8 cellular contexts compared by ENCODE assay signal in genomic region chr12:124994435-124994975, GRCh38. TPM values are rescaled to one million over a fixed set of nuclear protein-coding genes. Genes with fewer than 3 reads are reported as not detected.
A peak's percentile ranks its signal among the peaks of the same experiment; 100 is the strongest.
DNase-seq lines count a peak whose midpoint lies in the region; ATAC-seq and TF ChIP-seq lines count a peak whose summit lies in the region.

No MANE protein-coding gene starts in this region.

- H3K36me3 ChIP-seq in ovary, result no peaks in the 10 kb centered on the region

- no peak for TF ChIP-seq EP300 in ovary (IDR thresholded peaks at IDR 0.05)

- H3K4me3 ChIP-seq in GM12864 (ENCODE audit: low read depth, low read length), result peak overlapping the region; percentile 93
- H3K4me3 ChIP-seq in ovary, result peak overlapping the region; percentile 50

- no peaks in the 10 kb centered on the region for H3K4me1 ChIP-seq in ovary (ENCODE audit: insufficient read depth)

- H3K27me3 ChIP-seq in ovary, result no peaks in the 10 kb centered on the region

- TF ChIP-seq CTCF in GM12864 (IDR thresholded peaks at IDR 0.05; ENCODE audit: low read depth, low read length, missing control alignments) (no peak), ovary (IDR thresholded peaks at IDR 0.05) (no peak)

- 11 to 17% (median 17%) methylated on average over 15 of the region's 15 CpGs for WGBS in ovary, 3 donors

- no peak for TF ChIP-seq POLR2A in ovary (IDR thresholded peaks at IDR 0.05)

- intact Hi-C loops in ovary (cut with DNase I), result no loop called here

- H3K27ac ChIP-seq in ovary, result no peak overlapping the region

- no peaks in the 10 kb centered on the region for H3K9me3 ChIP-seq in ovary

- ATAC-seq in HG02981 (IDR thresholded peaks at IDR 0.05; ENCODE audit: unreplicated experiment), result peak; percentile 28
- peak; percentile 35 for ATAC-seq in esophagus mucosa

- no peak for DNase-seq in GM12864 (ENCODE audit: low read depth)
- peak; percentile 71 for DNase-seq in SKM-1 (lab: John Stamatoyannopoulos, UW; ENCODE audit: unreplicated experiment)
- no peak for DNase-seq in ovary
- no peak for DNase-seq in effector CD8-positive, alpha-beta T cell (lab: John Stamatoyannopoulos, UW)
- DNase-seq in stimulated activated naive CD4-positive, alpha-beta T cell treated with Interleukin-2 at 50 U/mL for 16 hours (lab: John Stamatoyannopoulos, UW), result no peak
- DNase-seq in retina, result no peak

RNA-seq across cellular contexts. Expression of gene BRI3BP, which starts 1.1 kb away (rescaled TPM):
- total RNA-seq in esophagus mucosa, result 15.4 TPM
- 1 to 10 TPM in 6 of 7 donors, under 1 TPM in 1; 0.95 to 5.6 (median 2.6) TPM for total RNA-seq in ovary
- 1 to 10 TPM; 1.1 to 6.1 TPM for polyA plus RNA-seq in ovary

RNA-seq across cellular contexts. Expression of gene DHX37, which starts 5.6 kb away (rescaled TPM):
- total RNA-seq in esophagus mucosa (11.8 TPM), ovary (10 to 100 TPM in 5 of 7 donors, 1 to 10 TPM in 2; 6.0 to 29.3 (median 16.1) TPM)
- polyA plus RNA-seq in ovary, result 10 to 100 TPM in 1 of 2 donors, 1 to 10 TPM in 1; 3.0 to 10.8 TPM
